In genomic region chr14:93962701-93963601, GRCh38 we compare ENCODE assay signal across 8 cellular contexts. TPM values are rescaled to one million over a fixed set of nuclear protein-coding genes. Genes with fewer than 3 reads are reported as not detected.
DNase-seq lines count a peak whose midpoint lies in the region; ATAC-seq and TF ChIP-seq lines count a peak whose summit lies in the region.

No MANE protein-coding gene starts in this region.

- H3K9me3 ChIP-seq in liver (ENCODE audit: control insufficient read depth in 4 of 4, low read length in 3 of 4), result no peaks in the 10 kb centered on the region

- peak; percentile 57 for DNase-seq in GM13977 (ENCODE audit: low spot score)
- DNase-seq in activated CD4-positive, alpha-beta T cell treated with anti-CD3 and anti-CD28 coated beads, Interleukin-2, amount 50 U/mL, for 1 hour, result peak; percentile 50
- DNase-seq in dedifferentiated amniotic fluid mesenchymal stem cell (ENCODE audit: extremely low spot score), result no peak
- no peak for DNase-seq in DMS79 (lab: John Stamatoyannopoulos, UW)
- DNase-seq in GM03348 (ENCODE audit: low spot score), result no peak

- peak overlapping the region; percentile 48 to 51 for H3K27ac ChIP-seq in liver (ENCODE audit: low read depth in 1 of 2, low read length in 2 of 2)

- no peak for TF ChIP-seq CTCF in GM13977 (IDR thresholded peaks at IDR 0.05; ENCODE audit: extremely low read depth, insufficient read depth, missing control alignments)
- no peak for TF ChIP-seq CTCF in liver (IDR thresholded peaks at IDR 0.05; ENCODE audit: low read depth, low read length, missing input control)

- ATAC-seq in GM21576 (IDR thresholded peaks at IDR 0.05; ENCODE audit: unreplicated experiment), result peak; percentile 60

- H3K27me3 ChIP-seq in liver (ENCODE audit: control insufficient read depth in 4 of 4, insufficient read depth in 4 of 4, low read length in 3 of 4), result no peaks in the 10 kb centered on the region

- no peak for TF ChIP-seq RAD21 in Ishikawa (IDR thresholded peaks at IDR 0.05; ENCODE audit: low read depth)
- no peak for TF ChIP-seq RAD21 in liver (IDR thresholded peaks at IDR 0.05)

- in situ Hi-C loops in GM13977 (cut with MboI; ENCODE audit: low pct_unique_long_range_greater_than_20kb, low sequenced_read_pairs, unreplicated experiment), result loop anchor here (25.0 kb wide), 1 partner anchor 1549 kb away; the partner anchor contains the start of gene SYNE3

- TF ChIP-seq EP300 in Ishikawa (IDR thresholded peaks at IDR 0.05; ENCODE audit: borderline replicate concordance), result peak; percentile 24; the same call in 1 of the 2 replicates

- peaks cover 0 to 9% (median 2%) of the 10 kb centered on the region in 4 donors for H3K4me1 ChIP-seq in liver (ENCODE audit: control insufficient read depth in 4 of 4, insufficient read depth in 4 of 4, low read length in 3 of 4)

- no peak overlapping the region for H3K9ac ChIP-seq in liver (ENCODE audit: low read depth in 1 of 2, low read length in 2 of 2)

- H3K36me3 ChIP-seq in liver (ENCODE audit: control insufficient read depth in 4 of 4, insufficient read depth in 3 of 4, low read depth in 1 of 4, low read length in 3 of 4), result no peaks in the 10 kb centered on the region

- 66% methylated on average over 16 of the region's 16 CpGs for WGBS in liver

- H3K4me3 ChIP-seq in liver (ENCODE audit: low read depth in 1 of 3, low read length in 3 of 3), result no peak overlapping the region

TF ChIP-seq in Ishikawa, 13 proteins besides CTCF, POLR2A, EP300 and RAD21:
- no peak for TF ChIP-seq CREB1 (IDR thresholded peaks at IDR 0.05; ENCODE audit: low read depth)
- 0 out of 2 replicates have a peak, but pooled peaks have one; percentile 5 for TF ChIP-seq NFIC (IDR thresholded peaks at IDR 0.05)
- peak; percentile 32; the same call in 1 of the 2 replicates for TF ChIP-seq TCF12 (IDR thresholded peaks at IDR 0.05; ENCODE audit: low read depth)
- no peak for TF ChIP-seq REST (IDR thresholded peaks at IDR 0.05; ENCODE audit: low read depth)
- 0 out of 2 replicates have a peak, but pooled peaks have one; percentile 8 for TF ChIP-seq TEAD4 (IDR thresholded peaks at IDR 0.05)
- TF ChIP-seq FOXM1 (IDR thresholded peaks at IDR 0.05; ENCODE audit: borderline replicate concordance, low read depth), result no peak
TF ChIP-seq in Ishikawa: peak in this region for 3.

TF ChIP-seq in liver, 16 proteins besides CTCF, POLR2A, EP300 and RAD21:
- TF ChIP-seq HNF4G (IDR thresholded peaks at IDR 0.05), result no peak
- no peak for TF ChIP-seq YY1 (IDR thresholded peaks at IDR 0.05)
- TF ChIP-seq ZBTB33 (IDR thresholded peaks at IDR 0.05), result no peak
- TF ChIP-seq FOXA1 (IDR thresholded peaks at IDR 0.05), result no peak
- TF ChIP-seq NR2F2 (IDR thresholded peaks at IDR 0.05), result peak; percentile 80
- TF ChIP-seq RXRA (IDR thresholded peaks at IDR 0.05), result peak in 1 of 2 donors; percentile 11

RNA-seq across cellular contexts. Expression of gene ASB2, which starts 13.4 kb away (rescaled TPM):
- total RNA-seq in liver, result under 1 TPM; 0.50 to 0.56 TPM
- under 1 TPM; 0.18 to 0.27 TPM for polyA plus RNA-seq in liver

RNA-seq across cellular contexts. Expression of gene CCDC197, which starts 34.1 kb away (rescaled TPM):
- not detected for total RNA-seq in liver
- not detected for polyA plus RNA-seq in liver

RNA-seq across cellular contexts. Expression of gene FAM181A, which starts 35.8 kb away (rescaled TPM):
- total RNA-seq in liver, result not detected
- not detected for polyA plus RNA-seq in liver

Comparison
In these comparisons a context has a peak if more than half of its experiments do, and no peak if none do; other contexts are left out.
1. DNase-seq: peak in GM13977 (single experiment) and activated CD4-positive, alpha-beta T cell treated with anti-CD3 and anti-CD28 coated beads, Interleukin-2, amount 50 U/mL, for 1 hour (single experiment); none in dedifferentiated amniotic fluid mesenchymal stem cell (single experiment), DMS79 (single experiment) and GM03348 (single experiment).